8 cellular contexts compared by ENCODE assay signal in the genomic region with DNA sequence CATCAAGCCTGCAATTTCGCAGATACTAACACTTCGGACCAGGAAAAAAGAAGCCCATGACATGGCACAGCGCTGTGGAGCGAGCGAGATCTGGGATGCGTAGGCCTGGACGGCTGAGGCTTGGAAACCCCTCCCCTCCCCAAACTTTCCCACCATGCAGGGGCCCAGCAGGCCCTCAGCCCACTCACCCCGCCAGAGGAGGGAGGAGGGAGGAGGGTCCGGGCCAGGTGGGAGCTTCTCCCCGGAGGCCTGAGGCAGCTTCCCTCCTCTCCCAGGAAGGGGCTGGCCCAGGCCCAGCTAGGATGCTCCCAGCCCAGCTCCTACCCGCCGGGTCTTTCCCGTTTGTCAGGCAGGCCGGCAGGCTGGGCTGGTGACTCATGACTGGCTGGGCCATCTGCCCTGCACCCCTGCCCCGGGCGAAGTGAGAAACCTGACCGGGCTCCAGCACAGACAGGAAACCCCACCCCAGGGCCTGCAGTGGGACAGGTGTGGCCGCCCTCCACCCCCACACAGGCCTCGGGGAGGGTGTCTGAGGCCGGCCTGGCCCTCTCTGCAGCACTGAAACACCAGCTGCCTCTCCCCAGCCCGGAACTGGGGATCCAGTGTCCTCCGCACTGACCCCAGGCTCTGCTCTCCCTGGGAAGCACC. TPM values are rescaled to one million over a fixed set of nuclear protein-coding genes. Genes with fewer than 3 reads are reported as not detected.
DNase-seq lines count a peak whose midpoint lies in the region; ATAC-seq, FAIRE-seq and TF ChIP-seq lines count a peak whose summit lies in the region.

No MANE protein-coding gene starts in this region.

- H3K9me3 ChIP-seq in A549 (no peaks in the 10 kb centered on the region), neuronal stem cell (replicated peaks in 1 of 2; ENCODE audit: control insufficient read depth in 2 of 2, insufficient read depth in 1 of 2, low read depth in 1 of 2, low read length in 2 of 2) (no peaks in the 10 kb centered on the region)

- peak overlapping the region; percentile 98 for H2AK5ac ChIP-seq in neuronal stem cell (ENCODE audit: low read depth, low read length)

- TF ChIP-seq RAD21 in A549 (conservative IDR thresholded peaks at IDR 0.05 in 1 of 2, IDR thresholded peaks at IDR 0.05 in 1 of 2), result peak; percentile 24 to 40; a peak in 2 of 5 replicates

- peak overlapping the region; percentile 89 for H3K23ac ChIP-seq in neuronal stem cell (ENCODE audit: low read depth, low read length, poor library complexity)

- peak overlapping the region; percentile 95 for H3K18ac ChIP-seq in neuronal stem cell (ENCODE audit: low read length)

- TF ChIP-seq POLR2A in A549 (IDR thresholded peaks at IDR 0.05; ENCODE audit: low read length) (peak; percentile 25), GM18505 (IDR thresholded peaks at IDR 0.05; ENCODE audit: borderline replicate concordance, extremely low read depth, insufficient read depth, insufficient read length) (no peak)

- H3K9ac ChIP-seq in neuronal stem cell (ENCODE audit: low read depth, low read length, poor library complexity), result peak overlapping the region; percentile 84

- CTCF ChIA-PET in A549 (lab: Yijun Ruan, JAX), result interaction anchor here (0.7 to 11.4 kb wide), 27 partner anchors 8 to 237 kb away, joined by 3 to 158 read pairs (median 4); no protein-coding TSS in a partner anchor

- peak overlapping the region; percentile 87 for H2AFZ ChIP-seq in neuronal stem cell (ENCODE audit: low read length)

- H3K27ac ChIP-seq in A549, result peak overlapping the region; percentile 93 to 94
- H3K27ac ChIP-seq in neuronal stem cell (replicated peaks; ENCODE audit: low read length), result no peak overlapping the region

- peak overlapping the region; percentile 22 for H2BK12ac ChIP-seq in neuronal stem cell (ENCODE audit: low read length)

- H3K4me2 ChIP-seq in A549, result peak overlapping the region; percentile 87
- no peak overlapping the region for H3K4me2 ChIP-seq in neuronal stem cell (ENCODE audit: insufficient read depth, low read length, poor library complexity, severe bottlenecking)

- WGBS in A549 (ENCODE audit: missing lambda C conversion rate), result 15% methylated on average over 18 of the region's 22 CpGs
- WGBS in neuronal stem cell (ENCODE audit: extremely low coverage in 2 of 2, insufficient read length in 2 of 2, insufficient replicate concordance in 1 of 2), 2 donors, result no CpG with 5 or more reads among the region's 22 CpGs

- H4K8ac ChIP-seq in neuronal stem cell (ENCODE audit: low read depth, low read length), result no peak overlapping the region

- H2BK120ac ChIP-seq in neuronal stem cell (ENCODE audit: low read depth, low read length), result peak overlapping the region; percentile 76

- H3K36me3 ChIP-seq in neuronal stem cell (replicated peaks in 1 of 2; ENCODE audit: control insufficient read depth in 2 of 2, insufficient read depth in 2 of 2, low read length in 2 of 2), result no peaks in the 10 kb centered on the region

- ATAC-seq in A549, result peak; percentile 80 to 90
- ATAC-seq in GM21825 (IDR thresholded peaks at IDR 0.05; ENCODE audit: unreplicated experiment), result no peak
- no peak for ATAC-seq in GM18505 (IDR thresholded peaks at IDR 0.05; ENCODE audit: unreplicated experiment)

- TF ChIP-seq EP300 in A549 (IDR thresholded peaks at IDR 0.05), result peak; percentile 19 to 41; a peak in 1 of 5 replicates

- H3K4me3 ChIP-seq in A549 (peak overlapping the region; percentile 30), HFF-Myc (replicated peaks; ENCODE audit: low read depth, low read length) (no peak overlapping the region), neuronal stem cell (ENCODE audit: low read length in 2 of 2) (no peak overlapping the region)

- peaks cover 41% of the 10 kb centered on the region for H3K4me1 ChIP-seq in A549
- H3K4me1 ChIP-seq in neuronal stem cell (ENCODE audit: control insufficient read depth in 2 of 2, insufficient read depth in 1 of 2, low read depth in 1 of 2, low read length in 2 of 2), result peaks cover 24 to 33% of the 10 kb centered on the region in 2 donors

- TF ChIP-seq CTCF in A549 (IDR thresholded peaks at IDR 0.05) (no peak), HFF-Myc (IDR thresholded peaks at IDR 0.05; ENCODE audit: low read depth, low read length, missing control alignments) (no peak)

- peak overlapping the region; percentile 56 for H3K14ac ChIP-seq in neuronal stem cell (ENCODE audit: low read length)

- H3K27me3 ChIP-seq in neuronal stem cell (ENCODE audit: control insufficient read depth in 3 of 3, insufficient read depth in 3 of 3, low read depth in 1 of 3, low read length in 3 of 3), result peaks cover 0 to 59% (median 2%) of the 10 kb centered on the region in 3 experiments

- peak overlapping the region; percentile 53 for H3K4ac ChIP-seq in neuronal stem cell (ENCODE audit: low read length)

- peaks cover 6% of the 10 kb centered on the region for H3K79me1 ChIP-seq in neuronal stem cell (ENCODE audit: low read depth, low read length)

- peak overlapping the region; percentile 94 for H2BK15ac ChIP-seq in neuronal stem cell (ENCODE audit: low read length)

- no peak overlapping the region for H4K91ac ChIP-seq in neuronal stem cell (ENCODE audit: low read depth, low read length, poor library complexity)

- DNase-seq in A549 (ENCODE audit: low read depth in 1 of 2, low spot score in 1 of 2) (peak; percentile 93 to 99), HFF-Myc (ENCODE audit: extremely low read depth, low read depth) (peak; percentile 80), SHP77 (lab: John Stamatoyannopoulos, UW) (peak; percentile 89 to 92), fibroblast of peridontal ligament (ENCODE audit: extremely low read depth) (peak; percentile 66), neuronal stem cell (ENCODE audit: low spot score) (no peak), NCI-H1092 (lab: John Stamatoyannopoulos, UW) (no peak)

- no peak for FAIRE-seq in A549 (lab: Jason Lieb, UNC)

- H2BK5ac ChIP-seq in neuronal stem cell (ENCODE audit: low read length), result peak overlapping the region; percentile 19

- POLR2A ChIA-PET in A549 (lab: Yijun Ruan, JAX), result interaction anchor here (0.6 to 1.7 kb wide), 16 partner anchors 9 to 171 kb away, joined by 3 to 17 read pairs (median 4); partner anchors contain the start of genes BAHCC1 and SLC38A10

TF ChIP-seq in A549, 52 proteins besides CTCF, POLR2A, EP300 and RAD21 (continues in another document):
- TF ChIP-seq MYC (IDR thresholded peaks at IDR 0.05; ENCODE audit: borderline replicate concordance, low read length) (0 out of 2 replicates have a peak, but pooled peaks have one; percentile 27), ZNF302 (CRISPR knock-in tag; IDR thresholded peaks at IDR 0.05) (no peak), JUNB (IDR thresholded peaks at IDR 0.05) (peak; percentile 53; the same call in 1 of the 2 replicates), BHLHE40 (IDR thresholded peaks at IDR 0.05; ENCODE audit: low read depth, low read length) (peak; percentile 30; the same call in 1 of the 2 replicates), SMC3 (IDR thresholded peaks at IDR 0.05) (peak; percentile 36; the same call in 1 of the 3 replicates), MAFK (IDR thresholded peaks at IDR 0.05; ENCODE audit: partially characterized antibody) (no peak), FOSL2 (IDR thresholded peaks at IDR 0.05) (peak; percentile 70), FOSL2 (CRISPR knock-in tag; IDR thresholded peaks at IDR 0.05) (peak; percentile 98), CHD2 (IDR thresholded peaks at IDR 0.05; ENCODE audit: low read length, partially characterized antibody) (no peak), RCOR1 (IDR thresholded peaks at IDR 0.05; ENCODE audit: low read depth, low read length) (0 out of 2 replicates have a peak, but pooled peaks have one; percentile 28), GATA3 (IDR thresholded peaks at IDR 0.05; ENCODE audit: borderline replicate concordance) (peak; percentile 43; the same call in 1 of the 2 replicates), JUN (IDR thresholded peaks at IDR 0.05) (peak; percentile 42 to 84; a peak in 4 of 5 replicates)
- TF ChIP-seq, protein P1, sequence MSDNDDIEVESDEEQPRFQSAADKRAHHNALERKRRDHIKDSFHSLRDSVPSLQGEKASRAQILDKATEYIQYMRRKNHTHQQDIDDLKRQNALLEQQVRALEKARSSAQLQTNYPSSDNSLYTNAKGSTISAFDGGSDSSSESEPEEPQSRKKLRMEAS (IDR thresholded peaks at IDR 0.05), result peak; percentile 87
- TF ChIP-seq, protein P2, sequence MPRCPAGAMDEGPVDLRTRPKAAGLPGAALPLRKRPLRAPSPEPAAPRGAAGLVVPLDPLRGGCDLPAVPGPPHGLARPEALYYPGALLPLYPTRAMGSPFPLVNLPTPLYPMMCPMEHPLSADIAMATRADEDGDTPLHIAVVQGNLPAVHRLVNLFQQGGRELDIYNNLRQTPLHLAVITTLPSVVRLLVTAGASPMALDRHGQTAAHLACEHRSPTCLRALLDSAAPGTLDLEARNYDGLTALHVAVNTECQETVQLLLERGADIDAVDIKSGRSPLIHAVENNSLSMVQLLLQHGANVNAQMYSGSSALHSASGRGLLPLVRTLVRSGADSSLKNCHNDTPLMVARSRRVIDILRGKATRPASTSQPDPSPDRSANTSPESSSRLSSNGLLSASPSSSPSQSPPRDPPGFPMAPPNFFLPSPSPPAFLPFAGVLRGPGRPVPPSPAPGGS (IDR thresholded peaks at IDR 0.05), result 0 out of 3 replicates have a peak, but pooled peaks have one; percentile 6
- TF ChIP-seq, protein P3, sequence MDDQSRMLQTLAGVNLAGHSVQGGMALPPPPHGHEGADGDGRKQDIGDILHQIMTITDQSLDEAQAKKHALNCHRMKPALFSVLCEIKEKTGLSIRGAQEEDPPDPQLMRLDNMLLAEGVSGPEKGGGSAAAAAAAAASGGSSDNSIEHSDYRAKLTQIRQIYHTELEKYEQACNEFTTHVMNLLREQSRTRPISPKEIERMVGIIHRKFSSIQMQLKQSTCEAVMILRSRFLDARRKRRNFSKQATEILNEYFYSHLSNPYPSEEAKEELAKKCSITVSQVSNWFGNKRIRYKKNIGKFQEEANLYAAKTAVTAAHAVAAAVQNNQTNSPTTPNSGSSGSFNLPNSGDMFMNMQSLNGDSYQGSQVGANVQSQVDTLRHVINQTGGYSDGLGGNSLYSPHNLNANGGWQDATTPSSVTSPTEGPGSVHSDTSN (IDR thresholded peaks at IDR 0.05), result peak; percentile 58; the same call in 1 of the 2 replicates

RNA-seq across cellular contexts. Expression of gene SLC38A10, which starts 34.3 kb away (rescaled TPM):
- 35.8 and 49.3 TPM in 2 replicates for polyA plus RNA-seq in A549 (2011; rRNA removed)
- polyA plus RNA-seq in A549 (2012; cell fraction: cytosol; rRNA removed), result 58.1 and 82.4 TPM in 2 replicates
- polyA plus RNA-seq in A549 (2012; cell fraction: nucleus; rRNA removed), result 198 and 284 TPM in 2 replicates
- polyA plus RNA-seq in A549 (2017; fragmentation: RNase III; extraction: RNeasy Plus Mini Kit Qiagen cat#74134 plus additional on column Dnase treatment), result 59.7 to 72.9 TPM (median 67.4 TPM) in 3 replicates
- polyA minus RNA-seq in A549 (2011; rRNA and poly(A)+ RNA removed), result 85.1 and 108 TPM in 2 replicates
- polyA plus RNA-seq in neuronal stem cell (2013, experiment 1 of 2), result 7.2 TPM
- 7.3 TPM for polyA plus RNA-seq in neuronal stem cell (2013, experiment 2 of 2)

Comparison
In these comparisons a context has a peak if more than half of its experiments do, and no peak if none do; other contexts are left out.
1. ATAC-seq: peak in A549 (2 of 2); none in GM21825 (single experiment) and GM18505 (single experiment).
2. DNase-seq: peak in A549 (2 of 2), HFF-Myc (single experiment), SHP77 (2 of 2) and fibroblast of peridontal ligament (single experiment); none in neuronal stem cell (single experiment) and NCI-H1092 (single experiment).